ENCODE assay signal across 1 cellular context in genomic region chr18:23438608-23439366, GRCh38.
TF ChIP-seq lines count a peak whose summit lies in the region.

No MANE protein-coding gene starts in this region.

TF ChIP-seq in HCT116, 20 proteins besides CTCF, POLR2A, EP300 and RAD21 (continued from another document):
- TF ChIP-seq REST (IDR thresholded peaks at IDR 0.05; ENCODE audit: low read depth) = no peak
- TF ChIP-seq POLR2AphosphoS5 (IDR thresholded peaks at IDR 0.05; ENCODE audit: low read depth, low read length) = no peak
- no peak for TF ChIP-seq ATF3 (IDR thresholded peaks at IDR 0.05)
- no peak for TF ChIP-seq EZH2 (IDR thresholded peaks at IDR 0.05)
- no peak for TF ChIP-seq CBX3 (IDR thresholded peaks at IDR 0.05; ENCODE audit: low read depth)
- no peak for TF ChIP-seq CEBPB (IDR thresholded peaks at IDR 0.05; ENCODE audit: low read depth)
- no peak for TF ChIP-seq ELF1 (IDR thresholded peaks at IDR 0.05; ENCODE audit: borderline replicate concordance, low read depth)
- no peak for TF ChIP-seq ZNF274 (IDR thresholded peaks at IDR 0.05; ENCODE audit: low read depth, low read length)
